Comparison of ENCODE assay signal across 1 cellular context in the genomic region with DNA sequence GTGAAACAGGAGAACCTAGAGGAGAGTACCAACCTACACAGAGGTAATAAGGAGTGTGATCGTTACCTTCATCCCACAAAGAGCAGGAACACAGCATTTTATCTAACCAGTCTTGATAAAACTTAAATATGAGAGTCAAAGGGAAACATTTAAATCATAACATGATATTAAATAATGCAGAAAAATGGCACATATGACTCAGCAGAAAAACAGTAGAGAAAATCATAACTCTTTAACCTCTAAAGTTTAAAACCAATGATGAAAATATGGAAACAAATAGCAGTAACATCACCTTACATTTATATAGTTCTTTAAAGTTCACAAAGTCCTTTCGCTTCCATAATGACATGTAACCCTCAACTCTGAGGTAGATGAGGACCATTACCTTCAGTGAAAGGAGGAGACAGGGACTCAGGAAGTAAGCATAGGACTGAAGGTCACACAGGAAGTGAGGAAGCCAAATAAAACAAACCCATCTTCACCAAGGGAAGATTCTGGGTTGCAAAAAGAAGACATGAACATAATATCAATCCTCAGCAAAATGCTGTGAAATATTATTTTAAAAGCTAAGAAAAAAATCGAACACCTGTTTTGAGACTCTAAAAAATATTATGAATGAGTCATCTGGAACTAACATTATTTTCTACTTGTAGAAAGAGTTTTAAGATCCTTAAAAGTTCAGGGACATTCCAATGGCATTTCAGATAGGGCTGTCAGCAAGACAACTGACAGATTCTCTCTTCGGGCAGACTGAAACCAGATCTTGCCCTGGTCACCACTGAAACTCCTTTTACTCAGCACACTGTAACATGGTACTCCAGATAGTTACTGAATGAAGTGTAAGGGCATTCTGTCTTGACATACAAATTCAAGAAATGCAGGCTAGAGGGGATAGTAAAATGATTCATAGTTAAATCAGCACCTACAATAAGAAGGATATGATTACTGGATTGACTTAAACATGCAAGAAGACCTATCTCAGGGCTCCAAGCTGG.
TF ChIP-seq lines count a peak whose summit lies in the region.

No MANE protein-coding gene starts in this region.

TF ChIP-seq in GM12878, 131 proteins besides CTCF, POLR2A, EP300 and RAD21:
- TF ChIP-seq, protein P1, sequence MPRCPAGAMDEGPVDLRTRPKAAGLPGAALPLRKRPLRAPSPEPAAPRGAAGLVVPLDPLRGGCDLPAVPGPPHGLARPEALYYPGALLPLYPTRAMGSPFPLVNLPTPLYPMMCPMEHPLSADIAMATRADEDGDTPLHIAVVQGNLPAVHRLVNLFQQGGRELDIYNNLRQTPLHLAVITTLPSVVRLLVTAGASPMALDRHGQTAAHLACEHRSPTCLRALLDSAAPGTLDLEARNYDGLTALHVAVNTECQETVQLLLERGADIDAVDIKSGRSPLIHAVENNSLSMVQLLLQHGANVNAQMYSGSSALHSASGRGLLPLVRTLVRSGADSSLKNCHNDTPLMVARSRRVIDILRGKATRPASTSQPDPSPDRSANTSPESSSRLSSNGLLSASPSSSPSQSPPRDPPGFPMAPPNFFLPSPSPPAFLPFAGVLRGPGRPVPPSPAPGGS (IDR thresholded peaks at IDR 0.05; ENCODE audit: borderline replicate concordance, insufficient read depth, low read depth, low read length, poor library complexity, severe bottlenecking): no peak
- TF ChIP-seq POLR2AphosphoS5 (IDR thresholded peaks at IDR 0.05; ENCODE audit: low read length) (no peak), JUND (IDR thresholded peaks at IDR 0.05; ENCODE audit: low read depth, low read length) (no peak), STAT3 (IDR thresholded peaks at IDR 0.05; ENCODE audit: low read depth, low read length) (no peak), TAF1 (IDR thresholded peaks at IDR 0.05; ENCODE audit: borderline replicate concordance, low read depth, low read length) (no peak), SMAD5 (IDR thresholded peaks at IDR 0.05; ENCODE audit: low read depth) (no peak), ZSCAN29 (IDR thresholded peaks at IDR 0.05) (no peak), KLF5 (IDR thresholded peaks at IDR 0.05; ENCODE audit: partially characterized antibody) (no peak), HDGF (IDR thresholded peaks at IDR 0.05) (no peak), HDAC6 (IDR thresholded peaks at IDR 0.05; ENCODE audit: unreplicated experiment) (no peak), TARDBP (IDR thresholded peaks at IDR 0.05; ENCODE audit: borderline replicate concordance) (no peak), ZNF217 (IDR thresholded peaks at IDR 0.05) (no peak), ETV6 (conservative IDR thresholded peaks at IDR 0.05 in 1 of 2, IDR thresholded peaks at IDR 0.05 in 1 of 2; ENCODE audit: borderline replicate concordance in 1 of 2, low read depth in 1 of 2) (no peak)
- TF ChIP-seq, protein P2, sequence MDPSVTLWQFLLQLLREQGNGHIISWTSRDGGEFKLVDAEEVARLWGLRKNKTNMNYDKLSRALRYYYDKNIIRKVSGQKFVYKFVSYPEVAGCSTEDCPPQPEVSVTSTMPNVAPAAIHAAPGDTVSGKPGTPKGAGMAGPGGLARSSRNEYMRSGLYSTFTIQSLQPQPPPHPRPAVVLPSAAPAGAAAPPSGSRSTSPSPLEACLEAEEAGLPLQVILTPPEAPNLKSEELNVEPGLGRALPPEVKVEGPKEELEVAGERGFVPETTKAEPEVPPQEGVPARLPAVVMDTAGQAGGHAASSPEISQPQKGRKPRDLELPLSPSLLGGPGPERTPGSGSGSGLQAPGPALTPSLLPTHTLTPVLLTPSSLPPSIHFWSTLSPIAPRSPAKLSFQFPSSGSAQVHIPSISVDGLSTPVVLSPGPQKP (IDR thresholded peaks at IDR 0.05; ENCODE audit: low read depth, low read length): no peak
- TF ChIP-seq, protein P3, sequence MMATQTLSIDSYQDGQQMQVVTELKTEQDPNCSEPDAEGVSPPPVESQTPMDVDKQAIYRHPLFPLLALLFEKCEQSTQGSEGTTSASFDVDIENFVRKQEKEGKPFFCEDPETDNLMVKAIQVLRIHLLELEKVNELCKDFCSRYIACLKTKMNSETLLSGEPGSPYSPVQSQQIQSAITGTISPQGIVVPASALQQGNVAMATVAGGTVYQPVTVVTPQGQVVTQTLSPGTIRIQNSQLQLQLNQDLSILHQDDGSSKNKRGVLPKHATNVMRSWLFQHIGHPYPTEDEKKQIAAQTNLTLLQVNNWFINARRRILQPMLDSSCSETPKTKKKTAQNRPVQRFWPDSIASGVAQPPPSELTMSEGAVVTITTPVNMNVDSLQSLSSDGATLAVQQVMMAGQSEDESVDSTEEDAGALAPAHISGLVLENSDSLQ (IDR thresholded peaks at IDR 0.05): no peak
- TF ChIP-seq, protein P4, sequence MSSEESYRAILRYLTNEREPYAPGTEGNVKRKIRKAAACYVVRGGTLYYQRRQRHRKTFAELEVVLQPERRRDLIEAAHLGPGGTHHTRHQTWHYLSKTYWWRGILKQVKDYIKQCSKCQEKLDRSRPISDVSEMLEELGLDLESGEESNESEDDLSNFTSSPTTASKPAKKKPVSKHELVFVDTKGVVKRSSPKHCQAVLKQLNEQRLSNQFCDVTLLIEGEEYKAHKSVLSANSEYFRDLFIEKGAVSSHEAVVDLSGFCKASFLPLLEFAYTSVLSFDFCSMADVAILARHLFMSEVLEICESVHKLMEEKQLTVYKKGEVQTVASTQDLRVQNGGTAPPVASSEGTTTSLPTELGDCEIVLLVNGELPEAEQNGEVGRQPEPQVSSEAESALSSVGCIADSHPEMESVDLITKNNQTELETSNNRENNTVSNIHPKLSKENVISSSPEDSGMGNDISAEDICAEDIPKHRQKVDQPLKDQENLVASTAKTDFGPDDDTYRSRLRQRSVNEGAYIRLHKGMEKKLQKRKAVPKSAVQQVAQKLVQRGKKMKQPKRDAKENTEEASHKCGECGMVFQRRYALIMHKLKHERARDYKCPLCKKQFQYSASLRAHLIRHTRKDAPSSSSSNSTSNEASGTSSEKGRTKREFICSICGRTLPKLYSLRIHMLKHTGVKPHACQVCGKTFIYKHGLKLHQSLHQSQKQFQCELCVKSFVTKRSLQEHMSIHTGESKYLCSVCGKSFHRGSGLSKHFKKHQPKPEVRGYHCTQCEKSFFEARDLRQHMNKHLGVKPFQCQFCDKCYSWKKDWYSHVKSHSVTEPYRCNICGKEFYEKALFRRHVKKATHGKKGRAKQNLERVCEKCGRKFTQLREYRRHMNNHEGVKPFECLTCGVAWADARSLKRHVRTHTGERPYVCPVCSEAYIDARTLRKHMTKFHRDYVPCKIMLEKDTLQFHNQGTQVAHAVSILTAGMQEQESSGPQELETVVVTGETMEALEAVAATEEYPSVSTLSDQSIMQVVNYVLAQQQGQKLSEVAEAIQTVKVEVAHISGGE (CRISPR knock-in tag; IDR thresholded peaks at IDR 0.05): no peak
- TF ChIP-seq, protein P5, sequence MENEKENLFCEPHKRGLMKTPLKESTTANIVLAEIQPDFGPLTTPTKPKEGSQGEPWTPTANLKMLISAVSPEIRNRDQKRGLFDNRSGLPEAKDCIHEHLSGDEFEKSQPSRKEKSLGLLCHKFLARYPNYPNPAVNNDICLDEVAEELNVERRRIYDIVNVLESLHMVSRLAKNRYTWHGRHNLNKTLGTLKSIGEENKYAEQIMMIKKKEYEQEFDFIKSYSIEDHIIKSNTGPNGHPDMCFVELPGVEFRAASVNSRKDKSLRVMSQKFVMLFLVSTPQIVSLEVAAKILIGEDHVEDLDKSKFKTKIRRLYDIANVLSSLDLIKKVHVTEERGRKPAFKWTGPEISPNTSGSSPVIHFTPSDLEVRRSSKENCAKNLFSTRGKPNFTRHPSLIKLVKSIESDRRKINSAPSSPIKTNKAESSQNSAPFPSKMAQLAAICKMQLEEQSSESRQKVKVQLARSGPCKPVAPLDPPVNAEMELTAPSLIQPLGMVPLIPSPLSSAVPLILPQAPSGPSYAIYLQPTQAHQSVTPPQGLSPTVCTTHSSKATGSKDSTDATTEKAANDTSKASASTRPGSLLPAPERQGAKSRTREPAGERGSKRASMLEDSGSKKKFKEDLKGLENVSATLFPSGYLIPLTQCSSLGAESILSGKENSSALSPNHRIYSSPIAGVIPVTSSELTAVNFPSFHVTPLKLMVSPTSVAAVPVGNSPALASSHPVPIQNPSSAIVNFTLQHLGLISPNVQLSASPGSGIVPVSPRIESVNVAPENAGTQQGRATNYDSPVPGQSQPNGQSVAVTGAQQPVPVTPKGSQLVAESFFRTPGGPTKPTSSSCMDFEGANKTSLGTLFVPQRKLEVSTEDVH (IDR thresholded peaks at IDR 0.05; ENCODE audit: low read depth, partially characterized antibody): no peak
